16 cellular contexts compared by ENCODE assay signal in genomic region chr18:27136208-27136535, GRCh38. TPM values are rescaled to one million over a fixed set of nuclear protein-coding genes. Genes with fewer than 3 reads are reported as not detected.
DNase-seq lines count a peak whose midpoint lies in the region; ATAC-seq and TF ChIP-seq lines count a peak whose summit lies in the region.
"Had no signal": no experiment of that assay in that cellular context is flagged by ENCODE, and none has a peak within 500 bp of the region (broad histone marks: within the 10 kb centered on the region; RNA-seq: fewer than 3 reads in every experiment).

No MANE protein-coding gene starts in this region.

- H3K27me3 ChIP-seq in endodermal cell (ENCODE audit: control insufficient read depth, insufficient read depth, low read length, poor library complexity, severe bottlenecking) = no peaks in the 10 kb centered on the region
- H3K27me3 ChIP-seq in lung (ENCODE audit: control insufficient read depth, insufficient read depth) = no peaks in the 10 kb centered on the region
- H3K27me3 ChIP-seq: BLaER1 had no signal

- H3K4me1 ChIP-seq in endodermal cell (ENCODE audit: control insufficient read depth, insufficient read depth, low read length) (peaks cover 11% of the 10 kb centered on the region), lung (ENCODE audit: control insufficient read depth in 2 of 2, insufficient read depth in 2 of 2, low read length in 2 of 2) (peaks cover 0 to 4% of the 10 kb centered on the region in 2 donors)
- H3K4me1 ChIP-seq: BLaER1 had no signal

- WGBS in endodermal cell (ENCODE audit: insufficient coverage in 1 of 2, insufficient read length in 1 of 2), 2 experiments = 80 to 84% methylated on average over 2 to 4 of the region's 4 CpGs
- WGBS in lung, 2 donors = 52 to 60% methylated on average over 4 of the region's 4 CpGs

- no peak overlapping the region for H3K27ac Mint-ChIP-seq in endodermal cell
- H3K27ac Mint-ChIP-seq: activated CD4-positive, alpha-beta memory T cell treated with anti-CD3 and anti-CD28 coated beads for 36 hours; naive B cell had no signal

- no peaks in the 10 kb centered on the region for H3K9me3 ChIP-seq in endodermal cell (ENCODE audit: control insufficient read depth, low read length)
- H3K9me3 ChIP-seq in lung (ENCODE audit: control insufficient read depth in 2 of 2, insufficient read depth in 1 of 2, low read length in 1 of 2) = no peaks in the 10 kb centered on the region
- H3K9me3 ChIP-seq: BLaER1 had no signal

- peaks cover 34% of the 10 kb centered on the region for H3K36me3 Mint-ChIP-seq in endodermal cell (ENCODE audit: low read depth)
- H3K36me3 Mint-ChIP-seq: activated CD4-positive, alpha-beta memory T cell treated with anti-CD3 and anti-CD28 coated beads for 36 hours; naive B cell had no signal

- no peak overlapping the region for H3K9ac ChIP-seq in endodermal cell (ENCODE audit: extremely low read depth, low read length, poor library complexity, severe bottlenecking)
- H3K9ac ChIP-seq: BLaER1 had no signal

- H3K4me3 ChIP-seq in endodermal cell (ENCODE audit: low read length) = no peak overlapping the region
- H3K4me3 ChIP-seq in lung = no peak overlapping the region
- H3K4me3 ChIP-seq: BLaER1 had no signal

- H3K4me1 Mint-ChIP-seq in endodermal cell = peaks cover 21% of the 10 kb centered on the region
- H3K4me1 Mint-ChIP-seq: naive B cell had no signal

- H3K27me3 Mint-ChIP-seq in endodermal cell (ENCODE audit: insufficient read depth) = no peaks in the 10 kb centered on the region
- H3K27me3 Mint-ChIP-seq: activated CD4-positive, alpha-beta memory T cell treated with anti-CD3 and anti-CD28 coated beads for 36 hours; naive B cell had no signal

- DNase-seq in ELF-1 (ENCODE audit: low read depth, low spot score) (peak; percentile 47), NCI-H226 (peak; percentile 35), endodermal cell (peak; percentile 79), lung (ENCODE audit: low spot score) (peak; percentile 44), NCI-H1694 (lab: John Stamatoyannopoulos, UW) (no peak), DMS153 (lab: John Stamatoyannopoulos, UW) (no peak), NCI-H128 (lab: John Stamatoyannopoulos, UW; ENCODE audit: unreplicated experiment) (no peak)
- no peak for DNase-seq in stimulated activated naive CD8-positive, alpha-beta T cell treated with anti-CD3 and anti-CD28 coated beads, Interleukin-15, Interleukin-2, amounts not matched to agents 100 U/mL and 50 U/mL, for 24 hours
- DNase-seq: activated CD4-positive, alpha-beta memory T cell treated with anti-CD3 and anti-CD28 coated beads for 36 hours; activated gamma-delta T cell treated with Interleukin-2 at 50 U/mL for 16 hours; caudate nucleus; naive B cell; NCI-H2171 treated with DMSO at 0.1 percent for 48 hours; right cardiac atrium had no signal

- no peak overlapping the region for H3K4me3 Mint-ChIP-seq in endodermal cell
- H3K4me3 Mint-ChIP-seq: activated CD4-positive, alpha-beta memory T cell treated with anti-CD3 and anti-CD28 coated beads for 36 hours; naive B cell had no signal

- no peak overlapping the region for H3K27ac ChIP-seq in endodermal cell (ENCODE audit: low read depth, low read length)
- H3K27ac ChIP-seq in lung (ENCODE audit: low read depth in 1 of 2, low read length in 1 of 2) = no peak overlapping the region
- H3K27ac ChIP-seq: BLaER1 had no signal

- no peaks in the 10 kb centered on the region for H3K9me3 Mint-ChIP-seq in endodermal cell

- H3K36me3 ChIP-seq in endodermal cell (ENCODE audit: control insufficient read depth, insufficient read depth, low read length) (no peaks in the 10 kb centered on the region), lung (ENCODE audit: control insufficient read depth in 2 of 2, insufficient read depth in 2 of 2, low read length in 2 of 2) (no peaks in the 10 kb centered on the region)
- H3K36me3 ChIP-seq: BLaER1 had no signal

- TF ChIP-seq CTCF in endodermal cell (conservative IDR thresholded peaks at IDR 0.05) = no peak
- no peak for TF ChIP-seq CTCF in lung (IDR thresholded peaks at IDR 0.05; ENCODE audit: control extremely low read depth, extremely low read depth)

- peak; percentile 61 for ATAC-seq in lung (ENCODE audit: insufficient read depth, low FRiP score)
- no peak for ATAC-seq in stimulated activated naive CD8-positive, alpha-beta T cell treated with anti-CD3 and anti-CD28 coated beads, Interleukin-15, Interleukin-2, amounts not matched to agents 100 U/mL and 50 U/mL, for 24 hours
- ATAC-seq: Panc1, right cardiac atrium had no signal

RNA-seq across cellular contexts. Expression of gene CHST9, which starts 48.9 kb away (rescaled TPM):
- total RNA-seq in endodermal cell (10 to 100 TPM; 47.5 to 75.8 TPM), lung (10 to 100 TPM; 13.6 to 19.6 TPM)
- polyA plus RNA-seq in endodermal cell (2013, experiment 1 of 2) = 3.8 TPM
- polyA plus RNA-seq in endodermal cell (2013, experiment 2 of 2) = 4.1 TPM
- 1 to 10 TPM; 2.9 to 6.1 TPM for polyA plus RNA-seq in lung
- total RNA-seq: activated CD4-positive, alpha-beta memory T cell treated with anti-CD3 and anti-CD28 coated beads for 36 hours had no signal

Comparison
In these comparisons a context has a peak if more than half of its experiments do, and no peak if none do; other contexts are left out.
1. DNase-seq: peak in ELF-1 (single experiment), NCI-H226 (single experiment), endodermal cell (single experiment) and lung (single experiment); none in stimulated activated naive CD8-positive, alpha-beta T cell treated with anti-CD3 and anti-CD28 coated beads, Interleukin-15, Interleukin-2, amounts not matched to agents 100 U/mL and 50 U/mL, for 24 hours (single experiment), NCI-H1694 (single experiment), DMS153 (single experiment) and NCI-H128 (single experiment).